In the genomic region with DNA sequence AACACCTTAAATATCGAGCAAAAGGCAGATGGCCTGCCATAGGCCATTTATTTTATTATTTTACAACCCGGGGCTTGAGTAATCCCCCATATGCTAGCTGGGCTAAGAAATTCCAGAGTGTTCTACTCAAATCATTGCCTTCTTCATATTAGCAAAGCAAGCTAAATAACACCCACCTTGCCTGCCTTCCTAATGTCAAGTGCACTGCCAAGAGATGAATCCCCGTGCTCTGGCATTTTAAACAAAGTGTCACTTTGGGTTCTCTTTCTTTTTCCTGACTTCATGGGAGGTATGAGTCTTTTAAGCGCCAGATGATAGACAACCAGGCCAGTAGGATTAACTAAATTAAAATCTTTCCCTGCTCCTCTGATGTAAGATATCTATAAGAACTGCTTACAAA, we compare ENCODE assay signal across 21 cellular contexts. TPM values are rescaled to one million over a fixed set of nuclear protein-coding genes. Genes with fewer than 3 reads are reported as not detected.
A peak's percentile ranks its signal among the peaks of the same experiment; 100 is the strongest.
DNase-seq lines count a peak whose midpoint lies in the region; ATAC-seq and TF ChIP-seq lines count a peak whose summit lies in the region.
"Had no signal": no experiment of that assay in that cellular context is flagged by ENCODE, and none has a peak within 500 bp of the region (broad histone marks: within the 10 kb centered on the region; RNA-seq: fewer than 3 reads in every experiment).

No MANE protein-coding gene starts in this region.

- H3K4me1 ChIP-seq in BLaER1 treated with 17β-estradiol and CSF1 and Interleukin-3, amounts not matched to agents 10 nM and 100 nM = peaks cover 6 to 70% (median 46%) of the 10 kb centered on the region in 10 experiments; a peak in 16 of 20 replicates
- peaks cover 28 to 32% of the 10 kb centered on the region in 2 donors for H3K4me1 ChIP-seq in thyroid gland
- H3K4me1 ChIP-seq: BE2C had no signal

- H3K9me3 Mint-ChIP-seq in nephron = no peaks in the 10 kb centered on the region
- H3K9me3 Mint-ChIP-seq: CD8-positive, alpha-beta T cell had no signal

- H3K36me3 ChIP-seq in BLaER1 treated with 17β-estradiol and CSF1 and Interleukin-3, amounts not matched to agents 10 nM and 100 nM = peaks cover 0 to 9% (median 0%) of the 10 kb centered on the region in 11 experiments; a peak in 4 of 22 replicates
- peaks cover 56% of the 10 kb centered on the region for H3K36me3 ChIP-seq in WERI-Rb-1
- H3K36me3 ChIP-seq in thyroid gland = no peaks in the 10 kb centered on the region
- H3K36me3 ChIP-seq: BE2C had no signal

- ATAC-seq in HG02763 (IDR thresholded peaks at IDR 0.05; ENCODE audit: unreplicated experiment) (no peak), HG02678 (IDR thresholded peaks at IDR 0.05; ENCODE audit: unreplicated experiment) (no peak)
- ATAC-seq: CD8-positive, alpha-beta T cell; GM12878 had no signal

- TF ChIP-seq POLR2A in thyroid gland (IDR thresholded peaks at IDR 0.05) = no peak

- TF ChIP-seq CTCF in WERI-Rb-1 (IDR thresholded peaks at IDR 0.05; ENCODE audit: low read depth, low read length) = no peak
- TF ChIP-seq CTCF in nephron (IDR thresholded peaks at IDR 0.05; ENCODE audit: unreplicated experiment in 3 of 3) = no peak
- no peak for TF ChIP-seq CTCF in thyroid gland (IDR thresholded peaks at IDR 0.05)

- H3K27ac ChIP-seq in BLaER1 treated with 17β-estradiol and CSF1 and Interleukin-3, amounts not matched to agents 10 nM and 100 nM = no peak overlapping the region
- H3K27ac ChIP-seq in WERI-Rb-1 = 0 out of 2 replicates have a peak overlapping the region, but pooled peaks have one; percentile 23
- peak overlapping the region; percentile 39 to 98 (median 97) for H3K27ac ChIP-seq in thyroid gland
- H3K27ac ChIP-seq: C4-2B had no signal

- H3K4me1 Mint-ChIP-seq in nephron = peaks cover 40% of the 10 kb centered on the region

- DNase-seq in WERI-Rb-1 (no peak), thyroid gland (no peak), AG08396 (ENCODE audit: low spot score) (no peak), DMS53 treated with DMSO at 0.1 percent for 48 hours (lab: John Stamatoyannopoulos, UW; ENCODE audit: unreplicated experiment) (no peak)
- DNase-seq: 8988T; BE2C; Caco-2; CD4-positive, CD25-positive, alpha-beta regulatory T cell; CD8-positive, alpha-beta T cell; DMS153; DMS79; EL; GDM1; H7; HCEC 1CT had no signal

- intact Hi-C loops in thyroid gland (cut with DNase I) = no loop called here

- H3K27me3 ChIP-seq in BLaER1 treated with 17β-estradiol and CSF1 and Interleukin-3, amounts not matched to agents 10 nM and 100 nM = peaks cover 51 to 66% (median 65%) of the 10 kb centered on the region in 11 experiments
- H3K27me3 ChIP-seq in WERI-Rb-1 (ENCODE audit: insufficient read depth, low read depth, severe bottlenecking) (no peaks in the 10 kb centered on the region), thyroid gland (no peaks in the 10 kb centered on the region)

- peak overlapping the region in 8 of 11 experiments; percentile 14 to 90 (median 58); a peak in 15 of 22 replicates for H3K4me2 ChIP-seq in BLaER1 treated with 17β-estradiol and CSF1 and Interleukin-3, amounts not matched to agents 10 nM and 100 nM

- H3K36me3 Mint-ChIP-seq in nephron (ENCODE audit: low read depth) = peaks cover 40% of the 10 kb centered on the region
- H3K36me3 Mint-ChIP-seq: CD4-positive, CD25-positive, alpha-beta regulatory T cell; CD8-positive, alpha-beta T cell had no signal

- H3K4me3 ChIP-seq in BLaER1 treated with 17β-estradiol and CSF1 and Interleukin-3, amounts not matched to agents 10 nM and 100 nM = no peak overlapping the region
- H3K4me3 ChIP-seq in WERI-Rb-1 (ENCODE audit: low read depth, low read length) (no peak overlapping the region), thyroid gland (replicated peaks in 1 of 3) (no peak overlapping the region)
- H3K4me3 ChIP-seq: GM12878 had no signal

- WGBS in thyroid gland, 2 donors = 74 to 77% methylated on average over 4 of the region's 4 CpGs

- H3K27ac Mint-ChIP-seq in nephron = peak overlapping the region in 1 of 3 experiments; percentile 85
- H3K27ac Mint-ChIP-seq: CD4-positive, CD25-positive, alpha-beta regulatory T cell; CD8-positive, alpha-beta T cell had no signal

- no peak overlapping the region for H3K9ac ChIP-seq in BLaER1 treated with 17β-estradiol and CSF1 and Interleukin-3, amounts not matched to agents 10 nM and 100 nM

- H3K9me3 ChIP-seq in BLaER1 treated with 17β-estradiol and CSF1 and Interleukin-3, amounts not matched to agents 10 nM and 100 nM (replicated peaks in 1 of 11) = peaks cover 0 to 23% (median 9%) of the 10 kb centered on the region in 11 experiments; a peak in 11 of 22 replicates
- no peaks in the 10 kb centered on the region for H3K9me3 ChIP-seq in WERI-Rb-1 (ENCODE audit: severe bottlenecking)
- no peaks in the 10 kb centered on the region for H3K9me3 ChIP-seq in thyroid gland
- H3K9me3 ChIP-seq: BE2C, Caco-2 had no signal

- H4K20me1 ChIP-seq in BLaER1 treated with 17β-estradiol and CSF1 and Interleukin-3, amounts not matched to agents 10 nM and 100 nM = peaks cover 0 to 6% (median 0%) of the 10 kb centered on the region in 11 experiments; a peak in 4 of 22 replicates

- H3K4me3 Mint-ChIP-seq in nephron = peak overlapping the region; percentile 36 to 79 (median 72)
- H3K4me3 Mint-ChIP-seq: CD4-positive, CD25-positive, alpha-beta regulatory T cell; CD8-positive, alpha-beta T cell had no signal

- H3K27me3 Mint-ChIP-seq in nephron (ENCODE audit: low read depth) = peaks cover 56% of the 10 kb centered on the region

RNA-seq across cellular contexts. Expression of gene MPPED2, which starts 4.5 kb away (rescaled TPM):
- 100 to 1,000 TPM in 1 of 4 donors, 10 to 100 TPM in 3; 35.5 to 103 (median 75.0) TPM for total RNA-seq in thyroid gland
- total RNA-seq: Caco-2, GM12878 had no signal

Comparison
In these comparisons a context has a peak if more than half of its experiments do, and no peak if none do; other contexts are left out.
1. H3K27ac ChIP-seq: peak in WERI-Rb-1 (single experiment) and thyroid gland (3 of 3); none in BLaER1 treated with 17β-estradiol and CSF1 and Interleukin-3, amounts not matched to agents 10 nM and 100 nM (0 of 11).